ENCODE assay signal across 9 cellular contexts in genomic region chr1:110672001-110672752, GRCh38. TPM values are rescaled to one million over a fixed set of nuclear protein-coding genes. Genes with fewer than 3 reads are reported as not detected.
DNase-seq lines count a peak whose midpoint lies in the region; ATAC-seq, FAIRE-seq and TF ChIP-seq lines count a peak whose summit lies in the region.
"Had no signal": no experiment of that assay in that cellular context is flagged by ENCODE, and none has a peak within 500 bp of the region (broad histone marks: within the 10 kb centered on the region; RNA-seq: fewer than 3 reads in every experiment).

No MANE protein-coding gene starts in this region.

- peaks cover 29% of the 10 kb centered on the region for H3K4me1 ChIP-seq in GM12878 (ENCODE audit: control insufficient read depth, insufficient read depth, low read length)
- H3K4me1 ChIP-seq in ascending aorta: no peaks in the 10 kb centered on the region

- no peaks in the 10 kb centered on the region; the same call in 2 of the 3 replicates for H3K9me3 ChIP-seq in GM12878 (replicated peaks; ENCODE audit: control insufficient read depth, insufficient read depth, low read length)
- H3K9me3 ChIP-seq in ascending aorta: no peaks in the 10 kb centered on the region

- H3K27me3 ChIP-seq in GM12878 (replicated peaks in 1 of 2; ENCODE audit: control insufficient read depth in 2 of 2, insufficient read depth in 2 of 2, low read length in 1 of 2) (peaks cover 0 to 4% of the 10 kb centered on the region in 2 experiments; a peak in 2 of 4 replicates), ascending aorta (peaks cover 25% of the 10 kb centered on the region)

- peaks cover 6% of the 10 kb centered on the region for H3K79me2 ChIP-seq in GM12878 (ENCODE audit: control insufficient read depth, insufficient read depth, low read length)

- in situ Hi-C loops in GM12878 (cut with MboI): no loop called here

- peak overlapping the region; percentile 99 for H3K4me2 ChIP-seq in GM12878 (ENCODE audit: control insufficient read depth, insufficient read depth)

- intact Hi-C loops in GM12878 (cut with micrococcal nuclease; ENCODE audit: unreplicated experiment): loop anchor here (2.0 kb wide), 1 partner anchor 37 kb away; no protein-coding TSS in a partner anchor
- intact Hi-C loops in ascending aorta (cut with DNase I): no loop called here

- no peaks in the 10 kb centered on the region for H4K20me1 ChIP-seq in GM12878 (ENCODE audit: control insufficient read depth, insufficient read depth)

- TF ChIP-seq RAD21 in GM12878 (IDR thresholded peaks at IDR 0.05; ENCODE audit: insufficient read depth, low read depth, low read length): no peak

- ATAC-seq in HG03354 (IDR thresholded peaks at IDR 0.05; ENCODE audit: poor library complexity, severe bottlenecking, unreplicated experiment) (peak; percentile 36), GM12878 (peak; percentile 12)
- ATAC-seq: Panc1 had no signal

- no peak for TF ChIP-seq POLR2A in GM12878 (IDR thresholded peaks at IDR 0.05; ENCODE audit: low read depth, low read length)

- DNase-seq in T-helper 2 cell: peak; percentile 13 to 94 (median 70)
- no peak for DNase-seq in GM12878 (ENCODE audit: low read depth, low spot score)
- peak in 38 of 56 donors; percentile 2 to 87 (median 54) for DNase-seq in nucleus accumbens (lab: John Stamatoyannopoulos, UW)
- no peak for DNase-seq in amniotic stem cell (lab: John Stamatoyannopoulos, UW)
- DNase-seq in ascending aorta (ENCODE audit: low spot score in 2 of 2): no peak
- DNase-seq in GF-D8 (lab: John Stamatoyannopoulos, UW): no peak

- WGBS in GM12878 (ENCODE audit: insufficient coverage, insufficient replicate concordance, low lambda C conversion rate, missing lambda C conversion rate): 6% methylated on average over 12 of the region's 12 CpGs

- H3K36me3 ChIP-seq in GM12878 (ENCODE audit: control insufficient read depth in 2 of 2, insufficient read depth in 2 of 2, low read length in 1 of 2) (no peaks in the 10 kb centered on the region), ascending aorta (no peaks in the 10 kb centered on the region)

- SMC1A ChIA-PET in GM12878 (lab: Charles Lee; ENCODE audit: uncharacterized antibody, unreplicated experiment): interaction anchor here (0.9 to 1.2 kb wide), 2 partner anchors 14 to 27 kb away, joined by 3 to 4 read pairs; no protein-coding TSS in a partner anchor

- H3K27ac ChIP-seq in GM12878 (ENCODE audit: control insufficient read depth, insufficient read depth): peak overlapping the region; percentile 40; the same call in 1 of the 2 replicates
- no peak overlapping the region for H3K27ac ChIP-seq in ascending aorta

- RAD21 ChIA-PET in GM12878 (lab: Charles Lee; ENCODE audit: unreplicated experiment): no interaction called here

- no TSS peak for BruUV-seq in GM12878 (replicated peaks; lab: Mats Ljungman, UMichigan)

- TF ChIP-seq CTCF in GM12878 (IDR thresholded peaks at IDR 0.05 in 2 of 3, conservative IDR thresholded peaks at IDR 0.05 in 1 of 3; ENCODE audit: control insufficient read depth in 2 of 3, extremely low read depth in 1 of 3, insufficient read depth in 1 of 3, low read depth in 3 of 3, low read length in 3 of 3) (no peak), ascending aorta (IDR thresholded peaks at IDR 0.05) (no peak)

- H2AFZ ChIP-seq in GM12878 (ENCODE audit: control insufficient read depth, low read depth, low read length): peak overlapping the region; percentile 85; the same call in 1 of the 2 replicates

- H3K4me3 ChIP-seq in GM12878 (peak overlapping the region; percentile 64), ascending aorta (no peak overlapping the region)

- FAIRE-seq in GM12878 (lab: Jason Lieb, UNC): peak; percentile 85

- H3K9ac ChIP-seq in GM12878 (ENCODE audit: control insufficient read depth, insufficient read depth, low read length): no peak overlapping the region

- POLR2A ChIA-PET in GM12878 (lab: Charles Lee): interaction anchor here (1.6 kb wide), 1 partner anchor 31 kb away, joined by 3 read pairs; no protein-coding TSS in a partner anchor

- CTCF ChIA-PET in GM12878 (lab: Yijun Ruan, JAX): interaction anchor here (0.6 kb wide), 1 partner anchor 34 kb away, joined by 4 read pairs; no protein-coding TSS in a partner anchor

- no peak for TF ChIP-seq EP300 in GM12878 (IDR thresholded peaks at IDR 0.05; ENCODE audit: borderline replicate concordance in 1 of 2, control insufficient read depth in 1 of 2, low read depth in 2 of 2, low read length in 2 of 2)

TF ChIP-seq in GM12878, 131 proteins besides CTCF, POLR2A, EP300 and RAD21 (continues in another document):
- TF ChIP-seq NKRF (conservative IDR thresholded peaks at IDR 0.05) (no peak), REST (IDR thresholded peaks at IDR 0.05; ENCODE audit: low read depth, low read length) (no peak), MAX (IDR thresholded peaks at IDR 0.05; ENCODE audit: low read depth, low read length) (no peak), BMI1 (IDR thresholded peaks at IDR 0.05; ENCODE audit: borderline replicate concordance) (peak; percentile 90), SREBF2 (IDR thresholded peaks at IDR 0.05; ENCODE audit: low read length) (no peak), RFX5 (IDR thresholded peaks at IDR 0.05; ENCODE audit: low read depth, low read length) (no peak), NFIC (IDR thresholded peaks at IDR 0.05; ENCODE audit: low read depth, low read length) (peak; percentile 54; the same call in 1 of the 2 replicates)

RNA-seq across cellular contexts. Expression of gene KCNA3, which starts 2.6 kb away (rescaled TPM):
- 5.5 and 5.9 TPM in 2 replicates for total RNA-seq in GM12878 (2013; cell fraction: nucleolus; rRNA removed)
- 2.3 and 2.5 TPM in 2 replicates for total RNA-seq in GM12878 (2014; rRNA removed)
- total RNA-seq in GM12878 (2014; rRNA removed; fragmentation: Illumina TruSeq; extraction: Trizol): 1.7 TPM in 2 replicates
- total RNA-seq in GM12878 (2021): 3.1 and 3.3 TPM in 2 replicates
- polyA plus RNA-seq in GM12878 (2011; ENCODE audit: low read depth): 0.89 TPM
- 0.30 and 0.53 TPM in 2 replicates for polyA plus RNA-seq in GM12878 (2011; rRNA removed)
- polyA plus RNA-seq in GM12878 (2011; cell fraction: cytosol; rRNA removed): 0.45 and 0.46 TPM in 2 replicates
- polyA plus RNA-seq in GM12878 (2011; cell fraction: nucleus; rRNA removed): 0.57 and 0.75 TPM in 2 replicates
- polyA plus RNA-seq in GM12878 (2012): 1.0 and 1.6 TPM in 2 replicates
- polyA plus RNA-seq in GM12878 (2014; fragmentation: Illumina TruSeq; extraction: Trizol): 1.4 and 1.7 TPM in 2 replicates
- polyA plus RNA-seq in GM12878 (2014; fragmentation: Nextera tagmentation; extraction: Ambion mirVana): under 1 TPM; 0.10 to 0.26 TPM
- 1.6 and 1.9 TPM in 2 replicates for polyA plus RNA-seq in GM12878 (2014; rRNA removed)
- 1 to 10 TPM; 1.6 to 1.7 TPM for polyA plus RNA-seq in GM12878 (2016; fragmentation: Nextera tagmentation; extraction: Ambion mirVana)
- polyA minus RNA-seq in GM12878 (2011; rRNA and poly(A)+ RNA removed): 1.8 and 2.3 TPM in 2 replicates
- polyA minus RNA-seq in GM12878 (2011; cell fraction: cytosol; rRNA and poly(A)+ RNA removed): 0.83 TPM in 1 of 2 replicates, not detected in the other
- 1.8 and 3.3 TPM in 2 replicates for polyA minus RNA-seq in GM12878 (2011; cell fraction: nucleus; rRNA and poly(A)+ RNA removed)
- not detected for total RNA-seq in ascending aorta
- total RNA-seq: myocyte had no signal

Comparison
In these comparisons a context has a peak if more than half of its experiments do, and no peak if none do; other contexts are left out.
1. DNase-seq: peak in T-helper 2 cell (5 of 5) and nucleus accumbens (38 of 56); none in GM12878 (single experiment), amniotic stem cell (single experiment), ascending aorta (0 of 2) and GF-D8 (single experiment).